In the genomic region with DNA sequence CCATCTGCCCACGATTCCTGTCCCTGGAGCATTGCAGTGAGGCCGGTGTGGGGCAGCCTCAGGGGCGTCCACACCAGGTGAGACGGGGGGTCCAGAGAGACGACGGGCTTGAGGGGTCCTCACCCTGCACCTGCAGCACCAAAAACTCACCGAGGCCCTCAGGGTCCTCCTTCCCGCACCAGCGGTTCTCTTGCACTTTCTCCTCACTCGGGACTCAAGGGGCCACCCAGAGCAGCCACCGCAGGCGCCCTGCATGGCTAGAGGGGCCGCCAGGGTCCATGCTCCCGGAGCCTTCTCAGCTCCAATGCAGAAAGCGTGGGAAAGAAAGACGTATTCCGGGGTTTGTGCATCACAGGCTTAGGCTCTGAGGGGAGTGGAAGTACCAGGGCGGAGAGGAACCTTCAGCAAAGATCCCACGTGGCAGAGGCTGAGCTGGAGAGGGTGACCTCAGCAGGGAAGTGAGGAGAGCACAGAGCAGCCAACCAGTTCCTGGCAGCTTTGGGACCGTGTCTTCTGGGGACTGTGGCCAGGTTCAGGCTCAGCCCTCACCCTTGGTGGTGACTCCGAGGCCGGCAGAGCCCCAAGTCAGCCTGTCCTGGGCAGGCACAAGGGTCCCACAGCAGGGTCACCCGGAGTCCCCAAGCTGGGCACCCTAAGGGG, we compare ENCODE assay signal across 14 cellular contexts. TPM values are rescaled to one million over a fixed set of nuclear protein-coding genes. Genes with fewer than 3 reads are reported as not detected.
DNase-seq lines count a peak whose midpoint lies in the region; ATAC-seq and TF ChIP-seq lines count a peak whose summit lies in the region.
"Had no signal": no experiment of that assay in that cellular context is flagged by ENCODE, and none has a peak within 500 bp of the region (broad histone marks: within the 10 kb centered on the region; RNA-seq: fewer than 3 reads in every experiment).

No MANE protein-coding gene starts in this region.

- H3K4me1 Mint-ChIP-seq in activated CD4-positive, alpha-beta memory T cell treated with anti-CD3 and anti-CD28 coated beads for 36 hours (ENCODE audit: low read depth) = no peaks in the 10 kb centered on the region
- no peaks in the 10 kb centered on the region for H3K4me1 Mint-ChIP-seq in activated CD4-positive, alpha-beta T cell treated with anti-CD3 and anti-CD28 coated beads, Interleukin-2, amount 10 ng/mL, durations not matched to agents 7 days and 5 days
- H3K4me1 Mint-ChIP-seq: activated CD4-positive, alpha-beta T cell treated with anti-CD3 and anti-CD28 coated beads, Interleukin-2, amount 10 ng/mL, durations not matched to agents 24 days and 14 days had no signal

- H3K4me3 Mint-ChIP-seq in activated CD4-positive, alpha-beta memory T cell treated with anti-CD3 and anti-CD28 coated beads for 36 hours = no peak overlapping the region
- no peak overlapping the region for H3K4me3 Mint-ChIP-seq in activated CD4-positive, alpha-beta T cell treated with anti-CD3 and anti-CD28 coated beads, Interleukin-2, amount 10 ng/mL, durations not matched to agents 7 days and 5 days
- H3K4me3 Mint-ChIP-seq: activated CD4-positive, alpha-beta T cell treated with anti-CD3 and anti-CD28 coated beads, Interleukin-2, amount 10 ng/mL, durations not matched to agents 24 days and 14 days had no signal

- no peak overlapping the region for H3K27ac Mint-ChIP-seq in activated CD4-positive, alpha-beta memory T cell treated with anti-CD3 and anti-CD28 coated beads for 36 hours
- H3K27ac Mint-ChIP-seq in activated CD4-positive, alpha-beta T cell treated with anti-CD3 and anti-CD28 coated beads, Interleukin-2, amount 10 ng/mL, durations not matched to agents 7 days and 5 days = no peak overlapping the region
- H3K27ac Mint-ChIP-seq: activated CD4-positive, alpha-beta T cell treated with anti-CD3 and anti-CD28 coated beads, Interleukin-2, amount 10 ng/mL, durations not matched to agents 24 days and 14 days had no signal

- H3K4me3 ChIP-seq in right cardiac atrium (ENCODE audit: low read length) (no peak overlapping the region), suprapubic skin (no peak overlapping the region)

- peak; percentile 51 to 75 for ATAC-seq in right cardiac atrium

- CTCF ChIA-PET in activated CD4-positive, alpha-beta memory T cell treated with anti-CD3 and anti-CD28 coated beads for 36 hours (lab: Charles Lee) = no interaction called here
- CTCF ChIA-PET in activated CD4-positive, alpha-beta T cell treated with anti-CD3 and anti-CD28 coated beads, Interleukin-2, amount 10 ng/mL, durations not matched to agents 7 days and 5 days (lab: Charles Lee) = no interaction called here

- TF ChIP-seq CTCF in suprapubic skin (IDR thresholded peaks at IDR 0.05) = no peak

- 79% methylated on average over 23 of the region's 23 CpGs for WGBS in right cardiac atrium
- 68% methylated on average over 12 of the region's 23 CpGs for WGBS in suprapubic skin

- no peaks in the 10 kb centered on the region for H3K4me1 ChIP-seq in right cardiac atrium (ENCODE audit: control insufficient read depth, insufficient read depth, low read length)
- peaks cover 50% of the 10 kb centered on the region for H3K4me1 ChIP-seq in suprapubic skin

- intact Hi-C loops in activated CD4-positive, alpha-beta memory T cell treated with anti-CD3 and anti-CD28 coated beads for 36 hours (cut with micrococcal nuclease) = no loop called here
- intact Hi-C loops in right cardiac atrium (cut with DNase I) = no loop called here

- POLR2A ChIA-PET in activated CD4-positive, alpha-beta memory T cell treated with anti-CD3 and anti-CD28 coated beads for 36 hours (lab: Charles Lee) = no interaction called here
- POLR2A ChIA-PET in activated CD4-positive, alpha-beta T cell treated with anti-CD3 and anti-CD28 coated beads, Interleukin-2, amount 10 ng/mL, durations not matched to agents 7 days and 5 days (lab: Charles Lee) = no interaction called here

- H3K27ac ChIP-seq in right cardiac atrium (ENCODE audit: low read length) (no peak overlapping the region), suprapubic skin (peak overlapping the region; percentile 82)

- H3K36me3 ChIP-seq in suprapubic skin = no peaks in the 10 kb centered on the region

- TF ChIP-seq POLR2A in suprapubic skin (IDR thresholded peaks at IDR 0.05) = no peak

- DNase-seq in NOMO-1 treated with DMSO at 0.1 percent for 48 hours (lab: John Stamatoyannopoulos, UW; ENCODE audit: unreplicated experiment) (peak; percentile 0), NOMO-1 (lab: John Stamatoyannopoulos, UW; ENCODE audit: unreplicated experiment in 2 of 2) (no peak), right cardiac atrium (peak; percentile 68 to 76 (median 70)), suprapubic skin (ENCODE audit: low spot score in 2 of 2) (peak in 1 of 2 donors; percentile 82), NCI-H2171 (lab: John Stamatoyannopoulos, UW) (no peak), medulla oblongata (ENCODE audit: extremely low spot score) (no peak)
- peak; percentile 3 for DNase-seq in activated CD4-positive, alpha-beta memory T cell treated with anti-CD3 and anti-CD28 coated beads for 36 hours
- DNase-seq in activated CD4-positive, alpha-beta T cell treated with anti-CD3 and anti-CD28 coated beads, Interleukin-2, amount 10 ng/mL, durations not matched to agents 7 days and 5 days = no peak
- DNase-seq: 8988T; activated CD4-positive, alpha-beta T cell treated with anti-CD3 and anti-CD28 coated beads, Interleukin-2, amount 10 ng/mL, durations not matched to agents 24 days and 14 days; effector CD8-positive, alpha-beta T cell; NCI-H1092; NCI-H774; SW 1271 had no signal

- H3K27me3 Mint-ChIP-seq in activated CD4-positive, alpha-beta memory T cell treated with anti-CD3 and anti-CD28 coated beads for 36 hours = no peaks in the 10 kb centered on the region
- peaks cover 12% of the 10 kb centered on the region for H3K27me3 Mint-ChIP-seq in activated CD4-positive, alpha-beta T cell treated with anti-CD3 and anti-CD28 coated beads, Interleukin-2, amount 10 ng/mL, durations not matched to agents 7 days and 5 days

- H3K9me3 ChIP-seq in right cardiac atrium (ENCODE audit: control insufficient read depth, low read length) (no peaks in the 10 kb centered on the region), suprapubic skin (no peaks in the 10 kb centered on the region)

- no peaks in the 10 kb centered on the region for H3K9me3 Mint-ChIP-seq in activated CD4-positive, alpha-beta memory T cell treated with anti-CD3 and anti-CD28 coated beads for 36 hours
- no peaks in the 10 kb centered on the region for H3K9me3 Mint-ChIP-seq in activated CD4-positive, alpha-beta T cell treated with anti-CD3 and anti-CD28 coated beads, Interleukin-2, amount 10 ng/mL, durations not matched to agents 7 days and 5 days
- H3K9me3 Mint-ChIP-seq: activated CD4-positive, alpha-beta T cell treated with anti-CD3 and anti-CD28 coated beads, Interleukin-2, amount 10 ng/mL, durations not matched to agents 24 days and 14 days had no signal

- no peaks in the 10 kb centered on the region for H3K36me3 Mint-ChIP-seq in activated CD4-positive, alpha-beta memory T cell treated with anti-CD3 and anti-CD28 coated beads for 36 hours
- H3K36me3 Mint-ChIP-seq in activated CD4-positive, alpha-beta T cell treated with anti-CD3 and anti-CD28 coated beads, Interleukin-2, amount 10 ng/mL, durations not matched to agents 7 days and 5 days (ENCODE audit: low read depth) = no peaks in the 10 kb centered on the region

- H3K27me3 ChIP-seq in right cardiac atrium (ENCODE audit: control insufficient read depth, insufficient read depth) = no peaks in the 10 kb centered on the region
- peaks cover 12% of the 10 kb centered on the region for H3K27me3 ChIP-seq in suprapubic skin

- no peak for TF ChIP-seq EP300 in suprapubic skin (IDR thresholded peaks at IDR 0.05)

RNA-seq across cellular contexts. Expression of gene COL6A2, which starts 19.5 kb away (rescaled TPM):
- total RNA-seq in activated CD4-positive, alpha-beta memory T cell treated with anti-CD3 and anti-CD28 coated beads for 36 hours = 1 to 10 TPM; 4.3 to 4.8 TPM
- total RNA-seq in right cardiac atrium (100 to 1,000 TPM; 198 to 323 (median 274) TPM), suprapubic skin (100 to 1,000 TPM in 3 of 4 donors, 10 to 100 TPM in 1; 88.9 to 150 (median 126) TPM)
- polyA plus RNA-seq in right cardiac atrium = 210 TPM
- total RNA-seq in activated CD4-positive, alpha-beta T cell treated with anti-CD3 and anti-CD28 coated beads, Interleukin-2, amount 10 ng/mL, durations not matched to agents 7 days and 5 days = 1 to 10 TPM; 2.3 to 2.5 TPM

Comparison
In these comparisons a context has a peak if more than half of its experiments do, and no peak if none do; other contexts are left out.
1. DNase-seq: peak in NOMO-1 treated with DMSO at 0.1 percent for 48 hours (single experiment), activated CD4-positive, alpha-beta memory T cell treated with anti-CD3 and anti-CD28 coated beads for 36 hours (single experiment) and right cardiac atrium (3 of 3); none in NOMO-1 (0 of 2), activated CD4-positive, alpha-beta T cell treated with anti-CD3 and anti-CD28 coated beads, Interleukin-2, amount 10 ng/mL, durations not matched to agents 7 days and 5 days (single experiment), NCI-H2171 (single experiment) and medulla oblongata (single experiment).
2. RNA of gene COL6A2, which starts 19.5 kb away (total RNA-seq): 198 to 323 TPM in right cardiac atrium and 88.9 to 150 TPM in suprapubic skin; 4.3 to 4.8 TPM in activated CD4-positive, alpha-beta memory T cell treated with anti-CD3 and anti-CD28 coated beads for 36 hours and 2.3 to 2.5 TPM in activated CD4-positive, alpha-beta T cell treated with anti-CD3 and anti-CD28 coated beads, Interleukin-2, amount 10 ng/mL, durations not matched to agents 7 days and 5 days; every median in the first group is over 10 times any median in the second.